In genomic region chr19:30669329-30670010, GRCh38 we compare ENCODE assay signal across 8 cellular contexts.
A peak's percentile ranks its signal among the peaks of the same experiment; 100 is the strongest.
DNase-seq lines count a peak whose midpoint lies in the region; ATAC-seq and TF ChIP-seq lines count a peak whose summit lies in the region.

No MANE protein-coding gene starts in this region.

- H3K27ac Mint-ChIP-seq in T-helper 2 cell treated with Interferon-gamma antibody and Interleukin-4, amounts not matched to agents 5 μg/mL and 100 μg/mL, for 36 hours = no peak overlapping the region

- no peak for ATAC-seq in HG03175 (IDR thresholded peaks at IDR 0.05; ENCODE audit: unreplicated experiment)
- ATAC-seq in HG03196 (IDR thresholded peaks at IDR 0.05; ENCODE audit: unreplicated experiment) = no peak

- H3K4me3 ChIP-seq in HUES48 (ENCODE audit: low read depth, low read length) (peak overlapping the region; percentile 49; the same call in 1 of the 2 replicates), breast epithelium (peak overlapping the region in 2 of 3 donors; percentile 41 to 62), kidney epithelial cell (ENCODE audit: low read depth, low read length) (no peak overlapping the region)

- intact Hi-C loops in breast epithelium (cut with DNase I; ENCODE audit: low total_unique reads) = no loop called here

- H3K9me3 ChIP-seq in HUES48 (ENCODE audit: control insufficient read depth, insufficient read depth, low read length) = no peaks in the 10 kb centered on the region
- H3K9me3 ChIP-seq in breast epithelium = no peaks in the 10 kb centered on the region

- H3K27ac ChIP-seq in HUES48 (ENCODE audit: low read depth, low read length) (no peak overlapping the region), breast epithelium (peak overlapping the region; percentile 59 to 61)

- H3K27me3 ChIP-seq in HUES48 (ENCODE audit: control insufficient read depth, insufficient read depth, low read length) (0 out of 2 replicates have a peak, but pooled peaks cover 4% of the 10 kb centered on the region), breast epithelium (peaks cover 0 to 18% of the 10 kb centered on the region in 2 donors), kidney epithelial cell (ENCODE audit: control insufficient read depth, insufficient read depth, low read length) (peaks cover 16% of the 10 kb centered on the region)

- H3K27me3 Mint-ChIP-seq in T-helper 2 cell treated with Interferon-gamma antibody and Interleukin-4, amounts not matched to agents 5 μg/mL and 100 μg/mL, for 36 hours (ENCODE audit: low read depth) = no peaks in the 10 kb centered on the region

- peak; percentile 61 to 67 (median 64) for TF ChIP-seq CTCF in breast epithelium (IDR thresholded peaks at IDR 0.05)
- TF ChIP-seq CTCF in kidney epithelial cell (IDR thresholded peaks at IDR 0.05; ENCODE audit: insufficient read depth, low read length, poor library complexity, severe bottlenecking) = peak; percentile 87

- no peaks in the 10 kb centered on the region for H3K36me3 ChIP-seq in HUES48 (ENCODE audit: control insufficient read depth, insufficient read depth, low read length)
- H3K36me3 ChIP-seq in breast epithelium = no peaks in the 10 kb centered on the region
- no peaks in the 10 kb centered on the region for H3K36me3 ChIP-seq in kidney epithelial cell (ENCODE audit: control insufficient read depth, insufficient read depth, low read length)

- no peak overlapping the region for H3K4me3 Mint-ChIP-seq in T-helper 2 cell treated with Interferon-gamma antibody and Interleukin-4, amounts not matched to agents 5 μg/mL and 100 μg/mL, for 36 hours

- H3K9me3 Mint-ChIP-seq in T-helper 2 cell treated with Interferon-gamma antibody and Interleukin-4, amounts not matched to agents 5 μg/mL and 100 μg/mL, for 36 hours = no peaks in the 10 kb centered on the region

- TF ChIP-seq POLR2A in breast epithelium (IDR thresholded peaks at IDR 0.05) = no peak

- no peaks in the 10 kb centered on the region for H3K4me1 Mint-ChIP-seq in T-helper 2 cell treated with Interferon-gamma antibody and Interleukin-4, amounts not matched to agents 5 μg/mL and 100 μg/mL, for 36 hours (ENCODE audit: low read depth)

- DNase-seq in D341Med (ENCODE audit: low spot score) (peak; percentile 82), breast epithelium (ENCODE audit: low spot score in 2 of 2) (peak; percentile 45 to 70), kidney epithelial cell (ENCODE audit: low read depth) (no peak)
- DNase-seq in T-helper 2 cell treated with Interferon-gamma antibody and Interleukin-4, amounts not matched to agents 5 μg/mL and 100 μg/mL, for 36 hours (ENCODE audit: low spot score) = peak; percentile 5
- peak; percentile 56 for DNase-seq in stimulated activated CD4-positive, alpha-beta T cell treated with anti-CD3 and anti-CD28 coated beads, Interleukin-4, amount 100 ng/mL, for 24 hours

- H3K36me3 Mint-ChIP-seq in T-helper 2 cell treated with Interferon-gamma antibody and Interleukin-4, amounts not matched to agents 5 μg/mL and 100 μg/mL, for 36 hours (ENCODE audit: low read depth) = no peaks in the 10 kb centered on the region

- H3K9ac ChIP-seq in HUES48 (ENCODE audit: low read depth, low read length) = no peak overlapping the region

- peaks cover 3% of the 10 kb centered on the region; the same call in 1 of the 2 replicates for H3K4me1 ChIP-seq in HUES48 (ENCODE audit: control insufficient read depth, insufficient read depth, low read length)
- no peaks in the 10 kb centered on the region for H3K4me1 ChIP-seq in breast epithelium
